31 cellular contexts compared by ENCODE assay signal in genomic region chr2:165609672-165610071, GRCh38.
DNase-seq lines count a peak whose midpoint lies in the region; ATAC-seq, FAIRE-seq and TF ChIP-seq lines count a peak whose summit lies in the region.
"Had no signal": no experiment of that assay in that cellular context is flagged by ENCODE, and none has a peak within 500 bp of the region (broad histone marks: within the 10 kb centered on the region; RNA-seq: fewer than 3 reads in every experiment).

No MANE protein-coding gene starts in this region.

- H3K4me3 Mint-ChIP-seq in endothelial cell (ENCODE audit: unreplicated experiment) = no peak overlapping the region
- H3K4me3 Mint-ChIP-seq: CD8-positive, alpha-beta memory T cell; HFFc6; IgD-negative memory B cell had no signal

- ATAC-seq in HepG2 (no peak), right lobe of liver (no peak), HG03469 (IDR thresholded peaks at IDR 0.05; ENCODE audit: unreplicated experiment) (no peak), upper lobe of right lung (no peak)

- intact Hi-C loops in HepG2 (cut with micrococcal nuclease; ENCODE audit: unreplicated experiment) = no loop called here
- intact Hi-C loops in right lobe of liver (cut with DNase I) = no loop called here
- intact Hi-C loops in upper lobe of right lung (cut with DNase I) = no loop called here

- H3K36me3 Mint-ChIP-seq in endothelial cell (ENCODE audit: low read depth, unreplicated experiment) = no peaks in the 10 kb centered on the region
- H3K36me3 Mint-ChIP-seq: CD8-positive, alpha-beta memory T cell had no signal

- 6% methylated on average over 6 of the region's 6 CpGs for WGBS in HepG2 (ENCODE audit: low lambda C conversion rate)
- 83% methylated on average over 6 of the region's 6 CpGs for WGBS in right lobe of liver (ENCODE audit: insufficient coverage, low coverage, low lambda C conversion rate, missing lambda C conversion rate)

- no peaks in the 10 kb centered on the region for H3K9me3 Mint-ChIP-seq in endothelial cell (ENCODE audit: unreplicated experiment)
- H3K9me3 Mint-ChIP-seq: CD8-positive, alpha-beta memory T cell; HFFc6; IgD-negative memory B cell had no signal

- TF ChIP-seq RAD21 in HepG2 (CRISPR knock-in tag; IDR thresholded peaks at IDR 0.05) = no peak

- H3K4me1 ChIP-seq in HepG2 (ENCODE audit: insufficient read depth, low read length) (no peaks in the 10 kb centered on the region), right lobe of liver (no peaks in the 10 kb centered on the region), OCI-LY1 (ENCODE audit: insufficient read depth, low read length, severe bottlenecking) (peaks cover 19% of the 10 kb centered on the region), upper lobe of right lung (no peaks in the 10 kb centered on the region)
- H3K4me1 ChIP-seq: Peyer's patch had no signal

- TF ChIP-seq POLR2A in HepG2 (IDR thresholded peaks at IDR 0.05; ENCODE audit: insufficient read depth in 1 of 2, low read depth in 2 of 2, low read length in 2 of 2) (no peak), right lobe of liver (IDR thresholded peaks at IDR 0.05) (no peak)

- in situ Hi-C loops in HepG2 (cut with HindIII; ENCODE audit: extremely low pct_ligation_motif_present, low pct_unique_long_range_greater_than_20kb) = no loop called here

- TF ChIP-seq CTCF in HepG2 (CRISPR knock-in tag; IDR thresholded peaks at IDR 0.05) (no peak), right lobe of liver (IDR thresholded peaks at IDR 0.05) (no peak), OCI-LY1 (IDR thresholded peaks at IDR 0.05; ENCODE audit: low read length) (no peak), endothelial cell (IDR thresholded peaks at IDR 0.05; ENCODE audit: unreplicated experiment) (no peak), upper lobe of right lung (IDR thresholded peaks at IDR 0.05) (no peak)

- no TSS peak for BruUV-seq in HepG2 (replicated peaks; lab: Mats Ljungman, UMichigan)

- no peaks in the 10 kb centered on the region for H3K27me3 Mint-ChIP-seq in endothelial cell (ENCODE audit: unreplicated experiment)

- H3K36me3 ChIP-seq in HepG2 (replicated peaks in 1 of 2; ENCODE audit: control insufficient read depth in 1 of 2, insufficient read depth in 2 of 2, low read length in 2 of 2) (no peaks in the 10 kb centered on the region), right lobe of liver (no peaks in the 10 kb centered on the region), OCI-LY1 (ENCODE audit: insufficient read depth, low read length) (no peaks in the 10 kb centered on the region), upper lobe of right lung (no peaks in the 10 kb centered on the region)
- H3K36me3 ChIP-seq: HAP-1, Peyer's patch had no signal

- H3K9me2 ChIP-seq in OCI-LY1 (ENCODE audit: low read depth, low read length) = no peaks in the 10 kb centered on the region

- CTCF ChIA-PET in HepG2 (lab: Yijun Ruan, JAX; ENCODE audit: low intra/inter-chr PET ratio, low total read pairs) = no interaction called here

- H3K27me3 ChIP-seq in HepG2 (ENCODE audit: control insufficient read depth in 1 of 2, insufficient read depth in 2 of 2, low read length in 2 of 2) (no peaks in the 10 kb centered on the region), right lobe of liver (no peaks in the 10 kb centered on the region), OCI-LY1 (ENCODE audit: insufficient read depth, low read length) (no peaks in the 10 kb centered on the region), upper lobe of right lung (no peaks in the 10 kb centered on the region)
- H3K27me3 ChIP-seq: Peyer's patch had no signal

- peaks cover 39% of the 10 kb centered on the region for H3K4me1 Mint-ChIP-seq in endothelial cell (ENCODE audit: unreplicated experiment)

- no peak for FAIRE-seq in HepG2 (lab: Jason Lieb, UNC)
- FAIRE-seq: A204.1, GM12891 had no signal

- H3K9me3 ChIP-seq in HepG2 (ENCODE audit: low read length) (no peaks in the 10 kb centered on the region), right lobe of liver (no peaks in the 10 kb centered on the region), OCI-LY1 (ENCODE audit: low read length) (no peaks in the 10 kb centered on the region), upper lobe of right lung (no peaks in the 10 kb centered on the region)
- H3K9me3 ChIP-seq: HAP-1, Peyer's patch had no signal

- TF ChIP-seq EP300 in HepG2 (IDR thresholded peaks at IDR 0.05; ENCODE audit: low read depth in 2 of 2, low read length in 2 of 2) (no peak), HepG2 (CRISPR knock-in tag; IDR thresholded peaks at IDR 0.05; ENCODE audit: borderline replicate concordance) (no peak)

- H3K27ac ChIP-seq in HepG2 (ENCODE audit: extremely low read length, insufficient read depth, low read length) = no peak overlapping the region
- H3K27ac ChIP-seq in right lobe of liver = no peak overlapping the region
- H3K27ac ChIP-seq in OCI-LY1 (ENCODE audit: low read depth, low read length, poor library complexity, severe bottlenecking) = peak overlapping the region; percentile 7
- no peak overlapping the region for H3K27ac ChIP-seq in upper lobe of right lung
- H3K27ac ChIP-seq: C4-2B, KMS-11, Peyer's patch had no signal

- H4K20me1 ChIP-seq in HepG2 (ENCODE audit: insufficient read depth, low read length) = no peaks in the 10 kb centered on the region
- no peaks in the 10 kb centered on the region for H4K20me1 ChIP-seq in OCI-LY1 (ENCODE audit: insufficient read depth, low read length)

- POLR2A ChIA-PET in HepG2 (lab: Yijun Ruan, JAX) = no interaction called here

- no peak overlapping the region for H3K9ac ChIP-seq in HepG2 (ENCODE audit: insufficient read depth, low read depth, low read length)
- H3K9ac ChIP-seq in OCI-LY1 (ENCODE audit: low read length) = no peak overlapping the region
- H3K9ac ChIP-seq: KMS-11 had no signal

- H3K79me2 ChIP-seq in HepG2 (ENCODE audit: insufficient read depth, low read length) (no peaks in the 10 kb centered on the region), OCI-LY1 (ENCODE audit: insufficient read depth, low read length) (peaks cover 3% of the 10 kb centered on the region; the same call in 1 of the 2 replicates)

- no peak overlapping the region for H2AFZ ChIP-seq in HepG2 (ENCODE audit: low read length)
- H2AFZ ChIP-seq in OCI-LY1 (ENCODE audit: low read length) = no peak overlapping the region

- H3K27ac Mint-ChIP-seq in endothelial cell (ENCODE audit: unreplicated experiment) = peak overlapping the region; percentile 91
- H3K27ac Mint-ChIP-seq: HFFc6, IgD-negative memory B cell had no signal

- H3F3A ChIP-seq in OCI-LY1 (ENCODE audit: insufficient read depth, low read length) = no peaks in the 10 kb centered on the region

- H3K4me3 ChIP-seq in HepG2 (replicated peaks in 1 of 3; ENCODE audit: insufficient read depth in 1 of 3, low read depth in 2 of 3, low read length in 3 of 3) (no peak overlapping the region), right lobe of liver (no peak overlapping the region), OCI-LY1 (ENCODE audit: low read depth, low read length, poor library complexity, severe bottlenecking) (no peak overlapping the region), upper lobe of right lung (no peak overlapping the region)
- H3K4me3 ChIP-seq: HAP-1, Peyer's patch had no signal

- DNase-seq in HepG2 (ENCODE audit: low spot score) = no peak
- no peak for DNase-seq in right lobe of liver
- no peak for DNase-seq in endothelial cell (ENCODE audit: low spot score)
- peak; percentile 65 for DNase-seq in putamen (ENCODE audit: low spot score)
- no peak for DNase-seq in HT-29 (ENCODE audit: low spot score)
- DNase-seq in upper lobe of right lung = no peak
- DNase-seq: AML-193; Calu3; CD8-positive, alpha-beta memory T cell; DMS153; GF-D8; GOT3; HFFc6; MV-4-11; NCI-H1105; NCI-H146; NCI-H1930; NCI-H2107; NCI-H446 treated with DMSO at 0.1 percent for 48 hours; NCI-H82; NK-92 treated with Interleukin-12 subunit alpha and Interleukin-12 subunit beta, amount 100 ng/mL, for 24 hours; Peyer's patch; SHP77 treated with DMSO at 0.1 percent for 48 hours had no signal

- H3K4me2 ChIP-seq in HepG2 (ENCODE audit: low read depth, low read length) (no peak overlapping the region), OCI-LY1 (ENCODE audit: low read length) (no peak overlapping the region)
- H3K4me2 ChIP-seq: KMS-11 had no signal

TF ChIP-seq in HepG2, 621 proteins besides CTCF, POLR2A, EP300 and RAD21:
- TF ChIP-seq RORA (CRISPR knock-in tag; IDR thresholded peaks at IDR 0.05) = no peak
- TF ChIP-seq CREB1 (IDR thresholded peaks at IDR 0.05) = 0 out of 2 replicates have a peak, but pooled peaks have one; percentile 4
- no peak for TF ChIP-seq CREB1 (CRISPR knock-in tag; IDR thresholded peaks at IDR 0.05)
